In genomic region chr1:99465176-99465900, GRCh38 we compare ENCODE assay signal across 17 cellular contexts.
DNase-seq lines count a peak whose midpoint lies in the region; ATAC-seq and TF ChIP-seq lines count a peak whose summit lies in the region.
"Had no signal": no experiment of that assay in that cellular context is flagged by ENCODE, and none has a peak within 500 bp of the region (broad histone marks: within the 10 kb centered on the region; RNA-seq: fewer than 3 reads in every experiment).

No MANE protein-coding gene starts in this region.

- H3K27ac Mint-ChIP-seq in brain: peak overlapping the region in 4 of 5 experiments; percentile 14 to 54 (median 22)
- H3K27ac Mint-ChIP-seq: memory B cell, type B pancreatic cell had no signal

- H3K9me3 ChIP-seq in gastrocnemius medialis (no peaks in the 10 kb centered on the region), tibial artery (no peaks in the 10 kb centered on the region)

- DNase-seq in D341Med (ENCODE audit: low spot score) (peak; percentile 62), M059J (ENCODE audit: low read depth) (peak; percentile 92), kidney glomerular epithelial cell (lab: John Stamatoyannopoulos, UW) (peak; percentile 10), NOMO-1 (lab: John Stamatoyannopoulos, UW; ENCODE audit: unreplicated experiment in 2 of 2) (no peak), gastrocnemius medialis (no peak), tibial artery (no peak), RWPE1 (ENCODE audit: low spot score) (no peak)
- DNase-seq: activated CD4-positive, alpha-beta T cell treated with anti-CD3 and anti-CD28 coated beads, Interleukin-2, amount 50 U/mL, for 48 hours; activated gamma-delta T cell; dermis blood vessel endothelial cell; hippocampal formation; Kasumi-1; retina had no signal

- intact Hi-C loops in gastrocnemius medialis (cut with DNase I; ENCODE audit: low total_unique reads) (no loop called here), tibial artery (cut with DNase I; ENCODE audit: low total_unique reads) (no loop called here)

- H3K36me3 ChIP-seq in gastrocnemius medialis (no peaks in the 10 kb centered on the region), tibial artery (no peaks in the 10 kb centered on the region)

- TF ChIP-seq CTCF in brain (conservative IDR thresholded peaks at IDR 0.05) (no peak), gastrocnemius medialis (IDR thresholded peaks at IDR 0.05 in 4 of 5, conservative IDR thresholded peaks at IDR 0.05 in 1 of 5) (no peak), tibial artery (IDR thresholded peaks at IDR 0.05) (no peak), RWPE1 (conservative IDR thresholded peaks at IDR 0.05; ENCODE audit: low read depth) (no peak)

- H3K4me1 ChIP-seq in gastrocnemius medialis (no peaks in the 10 kb centered on the region), tibial artery (no peaks in the 10 kb centered on the region)

- H3K27ac ChIP-seq in gastrocnemius medialis: no peak overlapping the region
- no peak overlapping the region for H3K27ac ChIP-seq in tibial artery
- H3K27ac ChIP-seq in RWPE1: no peak overlapping the region

- no peak for TF ChIP-seq POLR2A in gastrocnemius medialis (IDR thresholded peaks at IDR 0.05)

- no peak overlapping the region for H3K4me3 Mint-ChIP-seq in brain
- H3K4me3 Mint-ChIP-seq: memory B cell, type B pancreatic cell had no signal

- H3K36me3 Mint-ChIP-seq in brain: no peaks in the 10 kb centered on the region
- H3K36me3 Mint-ChIP-seq: memory B cell, type B pancreatic cell had no signal

- CTCF ChIA-PET in RWPE1 (lab: Yijun Ruan, JAX): no interaction called here

- H3K9me3 Mint-ChIP-seq in brain: peaks cover 0 to 6% (median 0%) of the 10 kb centered on the region in 5 experiments
- H3K9me3 Mint-ChIP-seq: memory B cell, type B pancreatic cell had no signal

- H3K4me1 Mint-ChIP-seq in brain: peaks cover 15% of the 10 kb centered on the region
- H3K4me1 Mint-ChIP-seq: memory B cell had no signal

- POLR2A ChIA-PET in RWPE1 (lab: Yijun Ruan, JAX; ENCODE audit: low non-redundant PET): no interaction called here

- ATAC-seq in gastrocnemius medialis: no peak
- ATAC-seq: HCT116 had no signal

- H3K27me3 ChIP-seq in gastrocnemius medialis (no peaks in the 10 kb centered on the region), tibial artery (no peaks in the 10 kb centered on the region)

- H3K4me3 ChIP-seq in gastrocnemius medialis (no peak overlapping the region), tibial artery (no peak overlapping the region)

- in situ Hi-C loops in gastrocnemius medialis (cut with MboI; ENCODE audit: low sequenced_read_pairs in 4 of 4): loop anchor here in 2 of 4 donors (25.0 kb wide), 2 partner anchors 247 to 278 kb away; no protein-coding TSS in a partner anchor

- H3K27me3 Mint-ChIP-seq in brain: no peaks in the 10 kb centered on the region
- H3K27me3 Mint-ChIP-seq: memory B cell had no signal

Comparison
In these comparisons a context has a peak if more than half of its experiments do, and no peak if none do; other contexts are left out.
1. DNase-seq: peak in D341Med (single experiment), M059J (single experiment) and kidney glomerular epithelial cell (single experiment); none in NOMO-1 (0 of 2), gastrocnemius medialis (0 of 2), tibial artery (0 of 2) and RWPE1 (single experiment).